In genomic region chr17:44247346-44248219, GRCh38 we compare ENCODE assay signal across 15 cellular contexts. TPM values are rescaled to one million over a fixed set of nuclear protein-coding genes. Genes with fewer than 3 reads are reported as not detected.
DNase-seq lines count a peak whose midpoint lies in the region; ATAC-seq and TF ChIP-seq lines count a peak whose summit lies in the region.
"Had no signal": no experiment of that assay in that cellular context is flagged by ENCODE, and none has a peak within 500 bp of the region (broad histone marks: within the 10 kb centered on the region; RNA-seq: fewer than 3 reads in every experiment).

No MANE protein-coding gene starts in this region.

- intact Hi-C loops in CD4-positive, alpha-beta T cell (cut with DNase I, micrococcal nuclease), result loop anchor here in 1 of 2 experiments (2.0 kb wide), 1 partner anchor 27 kb away; no protein-coding TSS in a partner anchor
- intact Hi-C loops in OCI-LY7 (cut with micrococcal nuclease; ENCODE audit: unreplicated experiment), result no loop called here

- DNase-seq in CD4-positive, alpha-beta T cell, result no peak
- DNase-seq in OCI-LY7 (ENCODE audit: low spot score), result no peak
- peak; percentile 17 for DNase-seq in fibroblast of villous mesenchyme (ENCODE audit: low read depth)
- no peak for DNase-seq in natural killer cell treated with Interleukin-12 subunit alpha and Interleukin-12 subunit beta and Interleukin-15 and Interleukin-18, amount 100 ng/mL, for 72 hours (ENCODE audit: low spot score)
- DNase-seq in NCI-H82 treated with DMSO at 0.1 percent for 48 hours (lab: John Stamatoyannopoulos, UW; ENCODE audit: unreplicated experiment), result no peak
- no peak for DNase-seq in amniotic stem cell (lab: John Stamatoyannopoulos, UW)
- no peak for DNase-seq in NCI-H526 treated with DMSO at 0.1 percent for 48 hours (lab: John Stamatoyannopoulos, UW)
- no peak for DNase-seq in NCI-H345 (lab: John Stamatoyannopoulos, UW)
- DNase-seq: activated CD4-positive, alpha-beta T cell treated with anti-CD3 and anti-CD28 coated beads for 48 hours; activated gamma-delta T cell treated with Interleukin-2 at 50 U/mL for 16 hours; central memory CD4-positive, alpha-beta T cell; GM23248; mesenchymal stem cell; stimulated activated CD4-positive, alpha-beta T cell treated with anti-CD3 and anti-CD28 coated beads, Interleukin-2, amount 100 ng/mL, for 48 hours had no signal

- no peak overlapping the region for H3K4me3 Mint-ChIP-seq in CD4-positive, alpha-beta T cell
- H3K4me3 Mint-ChIP-seq in natural killer cell treated with Interleukin-12 subunit alpha and Interleukin-12 subunit beta and Interleukin-15 and Interleukin-18, amount 100 ng/mL, for 72 hours, result no peak overlapping the region

- no peak overlapping the region for H3K4me3 ChIP-seq in OCI-LY7 (ENCODE audit: low read depth, low read length, poor library complexity, severe bottlenecking)
- no peak overlapping the region for H3K4me3 ChIP-seq in fibroblast of villous mesenchyme (ENCODE audit: low read depth, low read length)
- H3K4me3 ChIP-seq: GM23248 had no signal

- no peaks in the 10 kb centered on the region for H3K36me3 ChIP-seq in OCI-LY7 (ENCODE audit: insufficient read depth, low read length)

- H3K79me2 ChIP-seq in OCI-LY7 (ENCODE audit: insufficient read depth, low read depth, low read length), result no peaks in the 10 kb centered on the region

- TF ChIP-seq CTCF in CD4-positive, alpha-beta T cell (IDR thresholded peaks at IDR 0.05), result no peak
- TF ChIP-seq CTCF in OCI-LY7 (conservative IDR thresholded peaks at IDR 0.05; ENCODE audit: low read length), result no peak
- TF ChIP-seq CTCF in fibroblast of villous mesenchyme (IDR thresholded peaks at IDR 0.05; ENCODE audit: insufficient read depth, low read depth, low read length), result no peak

- H2AFZ ChIP-seq in OCI-LY7 (ENCODE audit: low read length), result peak overlapping the region; percentile 74; the same call in 1 of the 2 replicates
- H2AFZ ChIP-seq: GM23248 had no signal

- H4K20me1 ChIP-seq in OCI-LY7 (ENCODE audit: insufficient read depth, low read length), result no peaks in the 10 kb centered on the region

- H3K9me3 ChIP-seq in CD4-positive, alpha-beta T cell (ENCODE audit: control insufficient read depth, low read length), result no peaks in the 10 kb centered on the region
- H3K9me3 ChIP-seq in OCI-LY7 (ENCODE audit: low read length), result no peaks in the 10 kb centered on the region

- BruUV-seq in OCI-LY7 (replicated peaks; lab: Mats Ljungman, UMichigan), result no TSS peak

- H3K4me2 ChIP-seq in OCI-LY7 (ENCODE audit: low read length), result peak overlapping the region; percentile 52

- CTCF ChIA-PET in CD4-positive, alpha-beta T cell (lab: Charles Lee), result no interaction called here
- CTCF ChIA-PET in OCI-LY7 (lab: Charles Lee; ENCODE audit: unreplicated experiment), result no interaction called here

- H3K27me3 ChIP-seq in CD4-positive, alpha-beta T cell (ENCODE audit: control insufficient read depth, insufficient read depth, low read length), result no peaks in the 10 kb centered on the region

- H3K27ac Mint-ChIP-seq in CD4-positive, alpha-beta T cell, result peak overlapping the region; percentile 73
- H3K27ac Mint-ChIP-seq in natural killer cell treated with Interleukin-12 subunit alpha and Interleukin-12 subunit beta and Interleukin-15 and Interleukin-18, amount 100 ng/mL, for 72 hours, result peak overlapping the region; percentile 77 to 95

- ATAC-seq in CD4-positive, alpha-beta T cell (ENCODE audit: poor library complexity), result no peak
- ATAC-seq in natural killer cell treated with Interleukin-12 subunit alpha and Interleukin-12 subunit beta and Interleukin-15 and Interleukin-18, amount 100 ng/mL, for 72 hours, result no peak

- H3K36me3 Mint-ChIP-seq in CD4-positive, alpha-beta T cell (ENCODE audit: low read depth), result no peaks in the 10 kb centered on the region
- H3K36me3 Mint-ChIP-seq in natural killer cell treated with Interleukin-12 subunit alpha and Interleukin-12 subunit beta and Interleukin-15 and Interleukin-18, amount 100 ng/mL, for 72 hours, result no peaks in the 10 kb centered on the region

- no peaks in the 10 kb centered on the region for H3K9me3 Mint-ChIP-seq in CD4-positive, alpha-beta T cell
- H3K9me3 Mint-ChIP-seq in natural killer cell treated with Interleukin-12 subunit alpha and Interleukin-12 subunit beta and Interleukin-15 and Interleukin-18, amount 100 ng/mL, for 72 hours, result no peaks in the 10 kb centered on the region

- peaks cover 57% of the 10 kb centered on the region for H3K4me1 Mint-ChIP-seq in CD4-positive, alpha-beta T cell (ENCODE audit: low read depth)
- H3K4me1 Mint-ChIP-seq in natural killer cell treated with Interleukin-12 subunit alpha and Interleukin-12 subunit beta and Interleukin-15 and Interleukin-18, amount 100 ng/mL, for 72 hours (ENCODE audit: low read depth in 2 of 2), result peaks cover 31 to 39% of the 10 kb centered on the region in 2 donors

- POLR2A ChIA-PET in CD4-positive, alpha-beta T cell (lab: Charles Lee), result interaction anchor here (0.7 to 4.1 kb wide), 3 partner anchors 26 to 880 kb away, joined by 3 to 34 read pairs (median 3); partner anchors contain the start of gene UBTF
- POLR2A ChIA-PET in OCI-LY7 (lab: Charles Lee), result interaction anchor here (0.5 to 1.0 kb wide), 2 partner anchors 8 to 50 kb away, joined by 3 read pairs; no protein-coding TSS in a partner anchor

- H3K27me3 Mint-ChIP-seq in CD4-positive, alpha-beta T cell, result no peaks in the 10 kb centered on the region
- no peaks in the 10 kb centered on the region for H3K27me3 Mint-ChIP-seq in natural killer cell treated with Interleukin-12 subunit alpha and Interleukin-12 subunit beta and Interleukin-15 and Interleukin-18, amount 100 ng/mL, for 72 hours

- H3K27ac ChIP-seq in CD4-positive, alpha-beta T cell (ENCODE audit: low read depth, low read length), result no peak overlapping the region
- H3K27ac ChIP-seq in OCI-LY7 (ENCODE audit: low read depth, low read length, poor library complexity, severe bottlenecking), result peak overlapping the region; percentile 53
- H3K27ac ChIP-seq: GM23248 had no signal

- no peaks in the 10 kb centered on the region for H3K9me2 ChIP-seq in OCI-LY7 (ENCODE audit: insufficient read depth, low read length)

- peaks cover 45% of the 10 kb centered on the region for H3K4me1 ChIP-seq in OCI-LY7 (ENCODE audit: insufficient read depth, low read length, poor library complexity, severe bottlenecking)

RNA-seq across cellular contexts. Expression of gene SLC4A1, which starts 20.4 kb away (rescaled TPM):
- not detected for total RNA-seq in CD4-positive, alpha-beta T cell
- total RNA-seq in OCI-LY7 (2014; rRNA removed; shearing (Covaris generic)), result not detected in 2 replicates
- total RNA-seq in OCI-LY7 (2022), result not detected in 2 replicates
- not detected in 2 replicates for total RNA-seq in fibroblast of villous mesenchyme
- not detected for total RNA-seq in natural killer cell treated with Interleukin-12 subunit alpha and Interleukin-12 subunit beta and Interleukin-15 and Interleukin-18, amount 100 ng/mL, for 72 hours
- total RNA-seq: GM23248, M059J had no signal

RNA-seq across cellular contexts. Expression of gene UBTF, which starts 28.1 kb away (rescaled TPM):
- 100 to 1,000 TPM; 148 to 158 TPM for total RNA-seq in CD4-positive, alpha-beta T cell
- 155 and 257 TPM in 2 replicates for total RNA-seq in OCI-LY7 (2014; rRNA removed; shearing (Covaris generic))
- total RNA-seq in OCI-LY7 (2022) (215 and 228 TPM in 2 replicates), fibroblast of villous mesenchyme (46.1 and 46.6 TPM in 2 replicates)
- total RNA-seq in natural killer cell treated with Interleukin-12 subunit alpha and Interleukin-12 subunit beta and Interleukin-15 and Interleukin-18, amount 100 ng/mL, for 72 hours, result 100 to 1,000 TPM; 109 to 201 TPM

RNA-seq across cellular contexts. Expression of gene ATXN7L3, which starts 47.9 kb away (rescaled TPM):
- total RNA-seq in CD4-positive, alpha-beta T cell, result 10 to 100 TPM; 85.2 to 99.2 TPM
- 57.7 and 66.5 TPM in 2 replicates for total RNA-seq in OCI-LY7 (2014; rRNA removed; shearing (Covaris generic))
- total RNA-seq in OCI-LY7 (2022) (106 and 107 TPM in 2 replicates), fibroblast of villous mesenchyme (43.6 and 48.3 TPM in 2 replicates)
- total RNA-seq in natural killer cell treated with Interleukin-12 subunit alpha and Interleukin-12 subunit beta and Interleukin-15 and Interleukin-18, amount 100 ng/mL, for 72 hours, result 100 to 1,000 TPM; 117 to 139 TPM
